ENCODE assay signal across 8 cellular contexts in the genomic region with DNA sequence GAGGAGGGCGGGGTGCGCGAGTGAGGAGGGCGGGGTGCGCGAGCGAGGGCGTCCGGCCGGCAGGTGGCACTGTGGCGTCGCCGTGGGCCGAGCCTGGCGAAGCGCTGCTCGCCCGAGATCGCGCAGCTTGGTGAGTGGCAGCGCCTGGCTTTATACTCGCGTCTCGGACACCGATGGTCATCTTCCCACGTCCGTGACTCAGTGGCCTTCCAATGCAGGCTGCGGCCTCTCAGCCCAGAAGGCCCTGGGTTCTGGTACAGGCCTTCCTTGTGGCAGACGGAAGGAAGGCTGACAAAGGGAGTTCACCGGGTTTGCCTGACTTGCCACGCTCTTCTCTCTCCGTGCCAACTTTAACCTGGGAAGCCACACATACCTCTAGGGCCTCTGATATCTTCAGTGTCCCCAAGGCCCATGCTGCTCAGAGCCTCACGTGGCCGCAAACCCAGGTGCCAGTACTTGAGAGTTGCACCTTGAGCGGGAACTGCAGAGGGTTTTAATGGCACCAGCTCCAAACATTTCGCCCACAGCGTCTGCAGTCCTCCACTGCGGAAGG.
DNase-seq lines count a peak whose midpoint lies in the region; ATAC-seq and TF ChIP-seq lines count a peak whose summit lies in the region.

No MANE protein-coding gene starts in this region.

- no peaks in the 10 kb centered on the region for H3K36me3 ChIP-seq in neuron (ENCODE audit: insufficient read depth, low read length)
- no peaks in the 10 kb centered on the region for H3K36me3 ChIP-seq in stomach smooth muscle (ENCODE audit: control insufficient read depth in 2 of 2, insufficient read depth in 2 of 2, low read length in 2 of 2)

- peaks cover 3% of the 10 kb centered on the region for H3K27me3 ChIP-seq in AG04450 (ENCODE audit: control insufficient read depth, insufficient read depth, low read length)
- H3K27me3 ChIP-seq in neuron (ENCODE audit: insufficient read depth, low read length), result peaks cover 21% of the 10 kb centered on the region
- no peaks in the 10 kb centered on the region for H3K27me3 ChIP-seq in stomach smooth muscle (ENCODE audit: control insufficient read depth in 1 of 2, insufficient read depth in 2 of 2, low read length in 2 of 2)

- H2AFZ ChIP-seq in neuron (ENCODE audit: low read depth, low read length), result peak overlapping the region; percentile 11

- H3K4me1 ChIP-seq in neuron (ENCODE audit: insufficient read depth, low read length) (peaks cover 6% of the 10 kb centered on the region), stomach smooth muscle (ENCODE audit: control insufficient read depth, insufficient read depth, low read length) (peaks cover 11% of the 10 kb centered on the region)

- CTCF ChIA-PET in AG04450 (lab: Charles Lee), result interaction anchor here (0.6 to 1.8 kb wide), 3 partner anchors 17 to 644 kb away, joined by 3 to 10 read pairs (median 3); no protein-coding TSS in a partner anchor

- H3K27ac ChIP-seq in AG04450 (ENCODE audit: low read depth, low read length) (no peak overlapping the region), stomach smooth muscle (ENCODE audit: low read length) (peak overlapping the region; percentile 37)

- H3K9me3 ChIP-seq in AG04450 (ENCODE audit: control insufficient read depth, insufficient read depth, low read length), result no peaks in the 10 kb centered on the region
- H3K9me3 ChIP-seq in neuron (ENCODE audit: low read length), result no peaks in the 10 kb centered on the region
- H3K9me3 ChIP-seq in stomach smooth muscle (ENCODE audit: control insufficient read depth in 2 of 2, low read length in 2 of 2), result no peaks in the 10 kb centered on the region

- TF ChIP-seq CTCF in AG04450 (IDR thresholded peaks at IDR 0.05; ENCODE audit: low read depth, low read length), result peak; percentile 53
- peak; percentile 24 for TF ChIP-seq CTCF in foreskin fibroblast (IDR thresholded peaks at IDR 0.05; ENCODE audit: low read depth, low read length)

- ATAC-seq in GM18858 (IDR thresholded peaks at IDR 0.05; ENCODE audit: unreplicated experiment), result peak; percentile 83
- ATAC-seq in HG03097 (IDR thresholded peaks at IDR 0.05; ENCODE audit: low FRiP score, unreplicated experiment), result peak; percentile 74

- peak overlapping the region in 1 of 2 donors; percentile 51 for H3K9ac ChIP-seq in stomach smooth muscle (ENCODE audit: low read length in 2 of 2)

- POLR2A ChIA-PET in AG04450 (lab: Yijun Ruan, JAX), result interaction anchor here (1.0 kb wide), 1 partner anchor 204 kb away, joined by 6 read pairs; no protein-coding TSS in a partner anchor

- H3K4me3 ChIP-seq in AG04450 (ENCODE audit: low read depth, low read length) (peak overlapping the region; percentile 58), foreskin fibroblast (ENCODE audit: low read depth in 1 of 2, low read length in 2 of 2) (peak overlapping the region; percentile 52 to 60), neuron (ENCODE audit: low read length) (peak overlapping the region; percentile 48), stomach smooth muscle (ENCODE audit: low read length in 2 of 2) (peak overlapping the region in 1 of 2 donors; percentile 72)

- DNase-seq in AG04450 (ENCODE audit: low read depth, low spot score), result peak; percentile 18
- peak; percentile 80 for DNase-seq in RKO (ENCODE audit: low spot score)
- DNase-seq in activated gamma-delta T cell (lab: John Stamatoyannopoulos, UW), result peak; percentile 77
- DNase-seq in foreskin fibroblast, result peak; percentile 78 to 92

Comparison
In these comparisons a context has a peak if more than half of its experiments do, and no peak if none do; other contexts are left out.
1. DNase-seq: peak in every context shown above with its lines; median percentile 85 in foreskin fibroblast; 80 in RKO; 77 in activated gamma-delta T cell; 18 in AG04450.